Comparison of ENCODE assay signal across 21 cellular contexts in the genomic region with DNA sequence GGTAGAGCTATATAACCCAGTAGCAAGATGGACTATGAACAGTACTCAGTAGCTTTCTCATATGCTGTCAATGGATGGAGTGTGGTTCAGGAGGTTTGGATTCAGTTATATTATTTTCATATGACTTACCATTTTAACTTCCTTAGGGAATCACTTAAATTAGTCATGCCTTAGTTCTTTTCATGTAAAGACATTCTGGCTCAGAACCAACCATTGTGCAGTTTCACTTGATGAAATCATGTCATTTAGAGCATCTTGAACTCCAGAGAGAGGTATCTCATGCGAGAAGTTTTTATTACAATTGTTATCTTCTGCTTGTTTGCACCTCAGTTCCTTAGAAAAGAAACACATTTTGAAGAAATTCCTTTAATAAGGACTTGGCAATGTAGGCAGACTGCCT. TPM values are rescaled to one million over a fixed set of nuclear protein-coding genes. Genes with fewer than 3 reads are reported as not detected.
DNase-seq lines count a peak whose midpoint lies in the region; ATAC-seq, FAIRE-seq and TF ChIP-seq lines count a peak whose summit lies in the region.
"Had no signal": no experiment of that assay in that cellular context is flagged by ENCODE, and none has a peak within 500 bp of the region (broad histone marks: within the 10 kb centered on the region; RNA-seq: fewer than 3 reads in every experiment).

No MANE protein-coding gene starts in this region.

- H3K27me3 ChIP-seq in PC-3 (ENCODE audit: low read length) (no peaks in the 10 kb centered on the region), bronchial epithelial cell (ENCODE audit: control insufficient read depth, insufficient read depth, low read length) (no peaks in the 10 kb centered on the region), foreskin keratinocyte (no peaks in the 10 kb centered on the region), HepG2 (ENCODE audit: control insufficient read depth in 1 of 2, insufficient read depth in 2 of 2, low read length in 2 of 2) (no peaks in the 10 kb centered on the region)

- no peaks in the 10 kb centered on the region for H4K20me1 ChIP-seq in PC-3 (ENCODE audit: low read length)
- H4K20me1 ChIP-seq in HepG2 (ENCODE audit: insufficient read depth, low read length): no peaks in the 10 kb centered on the region

- intact Hi-C loops in PC-3 (cut with micrococcal nuclease): no loop called here
- intact Hi-C loops in HepG2 (cut with micrococcal nuclease; ENCODE audit: unreplicated experiment): no loop called here

- H3K79me2 ChIP-seq in PC-3 (ENCODE audit: low read length): no peaks in the 10 kb centered on the region
- no peaks in the 10 kb centered on the region for H3K79me2 ChIP-seq in HepG2 (ENCODE audit: insufficient read depth, low read length)

- H3K27ac ChIP-seq in PC-3 (ENCODE audit: low read length) (no peak overlapping the region), foreskin keratinocyte (no peak overlapping the region), HepG2 (ENCODE audit: extremely low read length, insufficient read depth, low read length) (no peak overlapping the region)
- H3K27ac ChIP-seq: GM23248 had no signal

- H3K9me3 ChIP-seq in PC-3 (ENCODE audit: low read length): no peaks in the 10 kb centered on the region
- H3K9me3 ChIP-seq in HepG2 (ENCODE audit: low read length): no peaks in the 10 kb centered on the region

- in situ Hi-C loops in HepG2 (cut with HindIII; ENCODE audit: extremely low pct_ligation_motif_present, low pct_unique_long_range_greater_than_20kb): no loop called here

- H3K4me2 ChIP-seq in PC-3 (ENCODE audit: low read length) (no peak overlapping the region), HepG2 (ENCODE audit: low read depth, low read length) (no peak overlapping the region)

- TF ChIP-seq EP300 in HepG2 (IDR thresholded peaks at IDR 0.05; ENCODE audit: low read depth in 2 of 2, low read length in 2 of 2): no peak
- no peak for TF ChIP-seq EP300 in HepG2 (CRISPR knock-in tag; IDR thresholded peaks at IDR 0.05; ENCODE audit: borderline replicate concordance)

- H2AFZ ChIP-seq in PC-3 (ENCODE audit: low read length): no peak overlapping the region
- no peak overlapping the region for H2AFZ ChIP-seq in HepG2 (ENCODE audit: low read length)
- H2AFZ ChIP-seq: GM23248 had no signal

- DNase-seq in PC-3 (peak; percentile 44), bronchial epithelial cell (ENCODE audit: low read depth) (peak; percentile 52), foreskin keratinocyte (peak; percentile 10 to 53), kidney tubule cell (ENCODE audit: low spot score) (peak; percentile 9), HepG2 (ENCODE audit: low spot score) (no peak), DMS79 treated with DMSO at 0.1 percent for 48 hours (lab: John Stamatoyannopoulos, UW) (no peak), NCI-H2171 (lab: John Stamatoyannopoulos, UW) (no peak)
- DNase-seq: C1 segment of cervical spinal cord; Calu3; CD4-positive, alpha-beta memory T cell; COR-L47; DMS53; DND-41; GM23248; H7; HCEC 1CT had no signal

- no peak for TF ChIP-seq RAD21 in HepG2 (CRISPR knock-in tag; IDR thresholded peaks at IDR 0.05)

- ATAC-seq in PC-3: no peak
- no peak for ATAC-seq in foreskin keratinocyte
- no peak for ATAC-seq in HepG2

- CTCF ChIA-PET in PC-3 (lab: Charles Lee) (no interaction called here), HepG2 (lab: Yijun Ruan, JAX; ENCODE audit: low intra/inter-chr PET ratio, low total read pairs) (no interaction called here)

- H3K4me3 ChIP-seq in PC-3 (ENCODE audit: low read length) (no peak overlapping the region), bronchial epithelial cell (ENCODE audit: low read depth, low read length) (no peak overlapping the region), HepG2 (replicated peaks in 1 of 3; ENCODE audit: insufficient read depth in 1 of 3, low read depth in 2 of 3, low read length in 3 of 3) (no peak overlapping the region)
- H3K4me3 ChIP-seq: GM23248 had no signal

- FAIRE-seq in bronchial epithelial cell (lab: Jason Lieb, UNC) (no peak), HepG2 (lab: Jason Lieb, UNC) (no peak)
- FAIRE-seq: G401.6, H1 had no signal

- H3K9ac ChIP-seq in PC-3 (ENCODE audit: low read length): no peak overlapping the region
- no peak overlapping the region for H3K9ac ChIP-seq in HepG2 (ENCODE audit: insufficient read depth, low read depth, low read length)
- H3K9ac ChIP-seq: GM23248 had no signal

- TF ChIP-seq CTCF in PC-3 (conservative IDR thresholded peaks at IDR 0.05; ENCODE audit: low read depth, low read length): no peak
- no peak for TF ChIP-seq CTCF in bronchial epithelial cell (IDR thresholded peaks at IDR 0.05; ENCODE audit: insufficient read depth, low read length, severe bottlenecking)
- TF ChIP-seq CTCF in foreskin keratinocyte (conservative IDR thresholded peaks at IDR 0.05): no peak
- no peak for TF ChIP-seq CTCF in HepG2 (CRISPR knock-in tag; IDR thresholded peaks at IDR 0.05)

- no peaks in the 10 kb centered on the region for H3F3A ChIP-seq in PC-3 (ENCODE audit: low read length, unreplicated experiment)

- peaks cover 18% of the 10 kb centered on the region for H3K4me1 ChIP-seq in PC-3 (ENCODE audit: insufficient read depth, low read length)
- H3K4me1 ChIP-seq in foreskin keratinocyte: peaks cover 4% of the 10 kb centered on the region
- no peaks in the 10 kb centered on the region for H3K4me1 ChIP-seq in HepG2 (ENCODE audit: insufficient read depth, low read length)

- H3K9me2 ChIP-seq in PC-3 (replicated peaks; ENCODE audit: low read length): no peaks in the 10 kb centered on the region

- TF ChIP-seq POLR2A in HepG2 (IDR thresholded peaks at IDR 0.05; ENCODE audit: insufficient read depth in 1 of 2, low read depth in 2 of 2, low read length in 2 of 2): no peak

- no TSS peak for BruUV-seq in PC-3 (replicated peaks; lab: Mats Ljungman, UMichigan)
- no TSS peak for BruUV-seq in HepG2 (replicated peaks; lab: Mats Ljungman, UMichigan)

- WGBS in HepG2 (ENCODE audit: low lambda C conversion rate): 0% methylated on average over 1 of the region's 1 CpG

- no peaks in the 10 kb centered on the region for H3K36me3 ChIP-seq in PC-3 (ENCODE audit: low read depth, low read length)
- H3K36me3 ChIP-seq in bronchial epithelial cell (ENCODE audit: control insufficient read depth, insufficient read depth, low read length): no peaks in the 10 kb centered on the region
- no peaks in the 10 kb centered on the region for H3K36me3 ChIP-seq in HepG2 (replicated peaks in 1 of 2; ENCODE audit: control insufficient read depth in 1 of 2, insufficient read depth in 2 of 2, low read length in 2 of 2)

- POLR2A ChIA-PET in PC-3 (lab: Charles Lee; ENCODE audit: unreplicated experiment): no interaction called here
- POLR2A ChIA-PET in HepG2 (lab: Yijun Ruan, JAX): no interaction called here

TF ChIP-seq in HepG2, 621 proteins besides CTCF, POLR2A, EP300 and RAD21:
- TF ChIP-seq FLYWCH1 (CRISPR knock-in tag; IDR thresholded peaks at IDR 0.05) (no peak), ZNF205 (CRISPR knock-in tag; IDR thresholded peaks at IDR 0.05) (no peak)

RNA-seq across cellular contexts. Expression of a gene that starts 55.8 kb away (rescaled TPM):
- total RNA-seq in PC-3 (2014; rRNA removed) (0.52 and 0.62 TPM in 2 replicates), bronchial epithelial cell (0.13 TPM in 1 of 2 replicates, not detected in the other), foreskin keratinocyte (0.14 and 0.37 TPM in 2 replicates), HepG2 (2016; rRNA removed; fragmentation: Illumina TruSeq; extraction: Trizol) (not detected in 2 replicates)
- polyA plus RNA-seq in foreskin keratinocyte (0.09 TPM in 1 of 2 replicates, not detected in the other), HepG2 (2011; rRNA removed) (not detected in 2 replicates)
- total RNA-seq in HepG2 (2016; cell fraction: cytosol; rRNA removed; fragmentation: Illumina TruSeq; extraction: Trizol; ENCODE audit: low read depth): not detected in 2 replicates
- not detected in 2 replicates for total RNA-seq in HepG2 (2016; cell fraction: insoluble cytoplasmic fraction; rRNA removed; fragmentation: Illumina TruSeq; extraction: Trizol)
- total RNA-seq in HepG2 (2016; cell fraction: membrane; rRNA removed; fragmentation: Illumina TruSeq; extraction: Trizol): not detected in 2 replicates
- not detected in 2 replicates for total RNA-seq in HepG2 (2016; cell fraction: nucleus; rRNA removed; fragmentation: Illumina TruSeq; extraction: Trizol)
- polyA plus RNA-seq in HepG2 (2011; cell fraction: cytosol; rRNA removed): not detected in 2 replicates
- polyA plus RNA-seq in HepG2 (2011; cell fraction: nucleus; rRNA removed): not detected in 2 replicates
- not detected in 2 replicates for polyA plus RNA-seq in HepG2 (2012)
- not detected in 2 replicates for polyA plus RNA-seq in HepG2 (2016; cell fraction: cytosol; fragmentation: Illumina TruSeq; extraction: Trizol; ENCODE audit: low read depth)
- not detected in 2 replicates for polyA plus RNA-seq in HepG2 (2016; cell fraction: insoluble cytoplasmic fraction; fragmentation: Illumina TruSeq; extraction: Trizol; ENCODE audit: low read depth)
- not detected in 2 replicates for polyA plus RNA-seq in HepG2 (2016; cell fraction: membrane; fragmentation: Illumina TruSeq; extraction: Trizol; ENCODE audit: low read depth)
- polyA plus RNA-seq in HepG2 (2016; cell fraction: nucleus; fragmentation: Illumina TruSeq; extraction: Trizol; ENCODE audit: insufficient read depth, low read depth): not detected in 2 replicates
- polyA minus RNA-seq in HepG2 (2011; rRNA and poly(A)+ RNA removed; ENCODE audit: low replicate concordance): not detected in 2 replicates
- not detected in 2 replicates for polyA minus RNA-seq in HepG2 (2011; cell fraction: cytosol; rRNA and poly(A)+ RNA removed)
- not detected in 2 replicates for polyA minus RNA-seq in HepG2 (2011; cell fraction: nucleus; rRNA and poly(A)+ RNA removed)
- total RNA-seq: A172; A673; Calu3; CD4-positive, alpha-beta memory T cell; GM23248 had no signal
- polyA plus RNA-seq: BJ; CD4-positive, alpha-beta memory T cell; GM23248 had no signal

Comparison
In these comparisons a context has a peak if more than half of its experiments do, and no peak if none do; other contexts are left out.
1. DNase-seq: peak in PC-3 (single experiment), bronchial epithelial cell (single experiment), foreskin keratinocyte (2 of 2) and kidney tubule cell (single experiment); none in HepG2 (single experiment), DMS79 treated with DMSO at 0.1 percent for 48 hours (single experiment) and NCI-H2171 (single experiment).